ENCODE assay signal across 1 cellular context in the genomic region with DNA sequence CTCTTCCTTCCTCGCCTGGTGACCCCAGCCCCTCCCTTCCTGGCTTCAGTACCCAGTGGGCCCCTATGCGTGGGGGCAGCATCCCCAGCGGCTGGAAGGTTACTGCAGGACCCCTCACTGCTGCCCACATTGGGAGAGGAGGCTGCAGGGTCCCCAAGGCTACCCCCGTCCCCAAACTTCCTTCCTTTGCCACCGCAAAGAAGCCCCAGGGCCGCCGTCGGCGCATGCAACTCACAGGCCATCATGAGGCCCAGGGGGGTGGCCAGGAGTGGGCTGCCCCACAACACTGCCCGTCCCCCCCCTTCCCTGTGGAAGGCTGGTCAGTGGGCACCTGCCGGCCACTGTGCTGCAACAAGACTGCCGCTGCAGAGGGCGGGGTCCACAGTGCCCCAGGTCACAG.
TF ChIP-seq lines count a peak whose summit lies in the region.

No MANE protein-coding gene starts in this region.

TF ChIP-seq in HepG2, 621 proteins besides CTCF, POLR2A, EP300 and RAD21 (continues in another document):
- TF ChIP-seq ZNF3 (CRISPR knock-in tag; IDR thresholded peaks at IDR 0.05) (no peak), AGO2 (optimal IDR thresholded peaks at IDR 0.05; ENCODE audit: low read depth, low read length) (peak; percentile 99), ZNF143 (CRISPR knock-in tag; IDR thresholded peaks at IDR 0.05) (no peak), ZBTB34 (CRISPR knock-in tag; IDR thresholded peaks at IDR 0.05) (no peak), FOXA3 (CRISPR knock-in tag; IDR thresholded peaks at IDR 0.05) (no peak), ZFY (CRISPR knock-in tag; IDR thresholded peaks at IDR 0.05) (0 out of 2 replicates have a peak, but pooled peaks have one; percentile 6), ZFP90 (CRISPR knock-in tag; IDR thresholded peaks at IDR 0.05; ENCODE audit: borderline replicate concordance) (0 out of 2 replicates have a peak, but pooled peaks have one; percentile 30), ZNF552 (CRISPR knock-in tag; IDR thresholded peaks at IDR 0.05; ENCODE audit: borderline replicate concordance) (no peak), SRY (CRISPR knock-in tag; IDR thresholded peaks at IDR 0.05) (no peak), CC2D1A (CRISPR knock-in tag; IDR thresholded peaks at IDR 0.05) (no peak), ZBTB42 (CRISPR knock-in tag; IDR thresholded peaks at IDR 0.05) (no peak), TMF1 (CRISPR knock-in tag; IDR thresholded peaks at IDR 0.05; ENCODE audit: low read depth) (0 out of 2 replicates have a peak, but pooled peaks have one; percentile 53), JUND (CRISPR knock-in tag; IDR thresholded peaks at IDR 0.05) (no peak), IKZF4 (CRISPR knock-in tag; IDR thresholded peaks at IDR 0.05; ENCODE audit: borderline replicate concordance, low read depth, not compliant biosample characterization) (no peak), ZNF720 (CRISPR knock-in tag; IDR thresholded peaks at IDR 0.05) (no peak), ZFP1 (CRISPR knock-in tag; IDR thresholded peaks at IDR 0.05) (no peak), POLR2G (IDR thresholded peaks at IDR 0.05; ENCODE audit: low read depth, low read length) (0 out of 2 replicates have a peak, but pooled peaks have one; percentile 57), AGO1 (IDR thresholded peaks at IDR 0.05; ENCODE audit: low read depth, low read length, poor library complexity, severe bottlenecking) (peak; percentile 98), ZNF333 (CRISPR knock-in tag; IDR thresholded peaks at IDR 0.05; ENCODE audit: borderline replicate concordance) (0 out of 2 replicates have a peak, but pooled peaks have one; percentile 67), SSRP1 (CRISPR knock-in tag; IDR thresholded peaks at IDR 0.05) (no peak), AKAP8 (CRISPR knock-in tag; IDR thresholded peaks at IDR 0.05) (peak; percentile 98), TBX3 (IDR thresholded peaks at IDR 0.05; ENCODE audit: borderline replicate concordance) (no peak), ZNF768 (CRISPR knock-in tag; IDR thresholded peaks at IDR 0.05) (0 out of 2 replicates have a peak, but pooled peaks have one; percentile 4), XBP1 (CRISPR knock-in tag; IDR thresholded peaks at IDR 0.05) (no peak), PAF1 (CRISPR knock-in tag; IDR thresholded peaks at IDR 0.05) (peak; percentile 97), LBX2 (CRISPR knock-in tag; IDR thresholded peaks at IDR 0.05; ENCODE audit: borderline replicate concordance) (no peak), FOXO4 (CRISPR knock-in tag; conservative IDR thresholded peaks at IDR 0.05) (0 out of 2 replicates have a peak, but pooled peaks have one; percentile 81), ZNF292 (CRISPR knock-in tag; IDR thresholded peaks at IDR 0.05; ENCODE audit: borderline replicate concordance, low read depth) (0 out of 2 replicates have a peak, but pooled peaks have one; percentile 9), ZNF326 (CRISPR knock-in tag; IDR thresholded peaks at IDR 0.05; ENCODE audit: borderline replicate concordance) (peak; percentile 92), ZSCAN29 (CRISPR knock-in tag; conservative IDR thresholded peaks at IDR 0.05) (no peak), PTBP1 (IDR thresholded peaks at IDR 0.05; ENCODE audit: low read depth, low read length, poor library complexity, severe bottlenecking) (no peak), MXD1 (CRISPR knock-in tag; IDR thresholded peaks at IDR 0.05) (no peak), ZSCAN31 (CRISPR knock-in tag; IDR thresholded peaks at IDR 0.05; ENCODE audit: low read depth) (0 out of 2 replicates have a peak, but pooled peaks have one; percentile 68), SIX1 (CRISPR knock-in tag; IDR thresholded peaks at IDR 0.05; ENCODE audit: borderline replicate concordance) (no peak), ZNF704 (CRISPR knock-in tag; IDR thresholded peaks at IDR 0.05; ENCODE audit: borderline replicate concordance) (no peak), HNRNPLL (IDR thresholded peaks at IDR 0.05; ENCODE audit: low read depth, low read length, poor library complexity, severe bottlenecking) (peak; percentile 36), RBFOX2 (IDR thresholded peaks at IDR 0.05; ENCODE audit: low read depth, low read length) (peak; percentile 67), ZNF570 (CRISPR knock-in tag; IDR thresholded peaks at IDR 0.05; ENCODE audit: borderline replicate concordance) (no peak), ZNF883 (CRISPR knock-in tag; IDR thresholded peaks at IDR 0.05; ENCODE audit: not compliant biosample characterization) (peak; percentile 33), CENPT (CRISPR knock-in tag; IDR thresholded peaks at IDR 0.05; ENCODE audit: low read depth) (no peak), YY1 (IDR thresholded peaks at IDR 0.05; ENCODE audit: insufficient read depth, insufficient replicate concordance, low read depth, low read length) (no peak), ZNF160 (CRISPR knock-in tag; IDR thresholded peaks at IDR 0.05) (0 out of 2 replicates have a peak, but pooled peaks have one; percentile 36), ZNF251 (CRISPR knock-in tag; IDR thresholded peaks at IDR 0.05) (no peak)
- TF ChIP-seq, protein P1, sequence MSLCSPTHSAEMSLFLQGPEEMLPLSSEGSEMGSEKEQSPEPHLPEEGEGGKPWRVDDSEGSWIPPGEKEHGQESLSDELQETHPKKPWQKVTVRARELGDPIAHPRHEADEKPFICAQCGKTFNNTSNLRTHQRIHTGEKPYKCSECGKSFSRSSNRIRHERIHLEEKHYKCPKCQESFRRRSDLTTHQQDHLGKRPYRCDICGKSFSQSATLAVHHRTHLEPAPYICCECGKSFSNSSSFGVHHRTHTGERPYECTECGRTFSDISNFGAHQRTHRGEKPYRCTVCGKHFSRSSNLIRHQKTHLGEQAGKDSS (CRISPR knock-in tag; IDR thresholded peaks at IDR 0.05; ENCODE audit: borderline replicate concordance, low read depth) = no peak
- TF ChIP-seq, protein P2, sequence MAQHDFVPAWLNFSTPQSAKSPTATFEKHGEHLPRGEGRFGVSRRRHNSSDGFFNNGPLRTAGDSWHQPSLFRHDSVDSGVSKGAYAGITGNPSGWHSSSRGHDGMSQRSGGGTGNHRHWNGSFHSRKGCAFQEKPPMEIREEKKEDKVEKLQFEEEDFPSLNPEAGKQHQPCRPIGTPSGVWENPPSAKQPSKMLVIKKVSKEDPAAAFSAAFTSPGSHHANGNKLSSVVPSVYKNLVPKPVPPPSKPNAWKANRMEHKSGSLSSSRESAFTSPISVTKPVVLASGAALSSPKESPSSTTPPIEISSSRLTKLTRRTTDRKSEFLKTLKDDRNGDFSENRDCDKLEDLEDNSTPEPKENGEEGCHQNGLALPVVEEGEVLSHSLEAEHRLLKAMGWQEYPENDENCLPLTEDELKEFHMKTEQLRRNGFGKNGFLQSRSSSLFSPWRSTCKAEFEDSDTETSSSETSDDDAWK (CRISPR knock-in tag; IDR thresholded peaks at IDR 0.05) = no peak
- TF ChIP-seq, protein P3, sequence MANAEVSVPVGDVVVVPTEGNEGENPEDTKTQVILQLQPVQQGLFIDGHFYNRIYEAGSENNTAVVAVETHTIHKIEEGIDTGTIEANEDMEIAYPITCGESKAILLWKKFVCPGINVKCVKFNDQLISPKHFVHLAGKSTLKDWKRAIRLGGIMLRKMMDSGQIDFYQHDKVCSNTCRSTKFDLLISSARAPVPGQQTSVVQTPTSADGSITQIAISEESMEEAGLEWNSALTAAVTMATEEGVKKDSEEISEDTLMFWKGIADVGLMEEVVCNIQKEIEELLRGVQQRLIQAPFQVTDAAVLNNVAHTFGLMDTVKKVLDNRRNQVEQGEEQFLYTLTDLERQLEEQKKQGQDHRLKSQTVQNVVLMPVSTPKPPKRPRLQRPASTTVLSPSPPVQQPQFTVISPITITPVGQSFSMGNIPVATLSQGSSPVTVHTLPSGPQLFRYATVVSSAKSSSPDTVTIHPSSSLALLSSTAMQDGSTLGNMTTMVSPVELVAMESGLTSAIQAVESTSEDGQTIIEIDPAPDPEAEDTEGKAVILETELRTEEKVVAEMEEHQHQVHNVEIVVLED (CRISPR knock-in tag; IDR thresholded peaks at IDR 0.05; ENCODE audit: borderline replicate concordance) = no peak
- TF ChIP-seq, protein P4, sequence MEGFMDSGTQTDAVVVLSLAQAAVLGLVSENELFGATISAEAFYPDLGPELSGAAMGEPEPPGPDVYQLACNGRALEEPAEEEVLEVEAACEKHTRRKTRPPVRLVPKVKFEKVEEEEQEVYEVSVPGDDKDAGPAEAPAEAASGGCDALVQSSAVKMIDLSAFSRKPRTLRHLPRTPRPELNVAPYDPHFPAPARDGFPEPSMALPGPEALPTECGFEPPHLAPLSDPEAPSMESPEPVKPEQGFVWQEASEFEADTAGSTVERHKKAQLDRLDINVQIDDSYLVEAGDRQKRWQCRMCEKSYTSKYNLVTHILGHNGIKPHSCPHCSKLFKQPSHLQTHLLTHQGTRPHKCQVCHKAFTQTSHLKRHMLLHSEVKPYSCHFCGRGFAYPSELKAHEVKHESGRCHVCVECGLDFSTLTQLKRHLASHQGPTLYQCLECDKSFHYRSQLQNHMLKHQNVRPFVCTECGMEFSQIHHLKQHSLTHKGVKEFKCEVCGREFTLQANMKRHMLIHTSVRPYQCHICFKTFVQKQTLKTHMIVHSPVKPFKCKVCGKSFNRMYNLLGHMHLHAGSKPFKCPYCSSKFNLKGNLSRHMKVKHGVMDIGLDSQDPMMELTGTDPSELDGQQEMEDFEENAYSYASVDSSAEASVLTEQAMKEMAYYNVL (CRISPR knock-in tag; IDR thresholded peaks at IDR 0.05; ENCODE audit: borderline replicate concordance) = 0 out of 2 replicates have a peak, but pooled peaks have one; percentile 26
- TF ChIP-seq, protein P5, sequence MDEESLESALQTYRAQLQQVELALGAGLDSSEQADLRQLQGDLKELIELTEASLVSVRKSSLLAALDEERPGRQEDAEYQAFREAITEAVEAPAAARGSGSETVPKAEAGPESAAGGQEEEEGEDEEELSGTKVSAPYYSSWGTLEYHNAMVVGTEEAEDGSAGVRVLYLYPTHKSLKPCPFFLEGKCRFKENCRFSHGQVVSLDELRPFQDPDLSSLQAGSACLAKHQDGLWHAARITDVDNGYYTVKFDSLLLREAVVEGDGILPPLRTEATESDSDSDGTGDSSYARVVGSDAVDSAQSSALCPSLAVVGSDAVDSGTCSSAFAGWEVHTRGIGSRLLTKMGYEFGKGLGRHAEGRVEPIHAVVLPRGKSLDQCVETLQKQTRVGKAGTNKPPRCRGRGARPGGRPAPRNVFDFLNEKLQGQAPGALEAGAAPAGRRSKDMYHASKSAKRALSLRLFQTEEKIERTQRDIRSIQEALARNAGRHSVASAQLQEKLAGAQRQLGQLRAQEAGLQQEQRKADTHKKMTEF (CRISPR knock-in tag; IDR thresholded peaks at IDR 0.05) = peak; percentile 29; the same call in 1 of the 2 replicates
